In genomic region chr21:33069994-33070811, GRCh38 we compare ENCODE assay signal across 8 cellular contexts. TPM values are rescaled to one million over a fixed set of nuclear protein-coding genes. Genes with fewer than 3 reads are reported as not detected.
A peak's percentile ranks its signal among the peaks of the same experiment; 100 is the strongest.
DNase-seq lines count a peak whose midpoint lies in the region; ATAC-seq and TF ChIP-seq lines count a peak whose summit lies in the region.

Gene OLIG1 (plus strand): TSS chr21:33070141. CDS start chr21:33070247, 106 bp downstream.

- peaks cover 0 to 29% of the 10 kb centered on the region in 2 donors for H3K27me3 ChIP-seq in body of pancreas

- 0 to 1% methylated on average over 7 to 94 of the region's 95 CpGs for WGBS in body of pancreas, 2 donors

- CTCF ChIA-PET in HEK293 (lab: Yijun Ruan, JAX), result interaction anchor here (0.5 kb wide), 1 partner anchor 44 kb away, joined by 3 read pairs; no protein-coding TSS in a partner anchor

- peaks cover 0 to 4% (median 0%) of the 10 kb centered on the region in 7 donors for H3K9me3 Mint-ChIP-seq in CD14-positive monocyte
- peaks cover 0 to 4% (median 0%) of the 10 kb centered on the region in 6 donors for H3K9me3 Mint-ChIP-seq in immature natural killer cell

- peak within 1 kb of the TSS; percentile 38 to 95 (median 90) for H3K27ac Mint-ChIP-seq in CD14-positive monocyte
- H3K27ac Mint-ChIP-seq in immature natural killer cell, result no peak within 1 kb of the TSS

- H3K27ac ChIP-seq in HEK293 (ENCODE audit: extremely low read depth, low read depth, low read length) (peak within 1 kb of the TSS; percentile 17; the same call in 1 of the 2 replicates), body of pancreas (no peak within 1 kb of the TSS)

- TF ChIP-seq CTCF in CD14-positive monocyte (IDR thresholded peaks at IDR 0.05) (no peak), HEK293 (tag by site-specific recombination; IDR thresholded peaks at IDR 0.05) (no peak), body of pancreas (IDR thresholded peaks at IDR 0.05) (no peak)

- H3K36me3 Mint-ChIP-seq in CD14-positive monocyte (peaks cover 7 to 14% of the 10 kb centered on the region in 2 donors), immature natural killer cell (peaks cover 0 to under 1% (median 0%) of the 10 kb centered on the region in 3 donors)

- H3K9me3 ChIP-seq in HEK293 (ENCODE audit: control insufficient read depth, insufficient read depth, low read depth, low read length) (no peaks in the 10 kb centered on the region), body of pancreas (no peaks in the 10 kb centered on the region)

- H3K27me3 Mint-ChIP-seq in CD14-positive monocyte (ENCODE audit: low read depth in 3 of 3) (peaks cover 9 to 24% (median 24%) of the 10 kb centered on the region in 3 donors), immature natural killer cell (ENCODE audit: low read depth in 3 of 3) (peaks cover 19 to 44% (median 32%) of the 10 kb centered on the region in 3 donors)

- H3K4me3 Mint-ChIP-seq in CD14-positive monocyte (peak within 1 kb of the TSS; percentile 93 to 97), immature natural killer cell (peak within 1 kb of the TSS; percentile 27 to 80 (median 70))

- ATAC-seq in body of pancreas (peak; percentile 62), GM21529 (IDR thresholded peaks at IDR 0.05; ENCODE audit: unreplicated experiment) (no peak)

- intact Hi-C loops in CD14-positive monocyte (cut with micrococcal nuclease), result loop anchor here (5.0 kb wide), 2 partner anchors 37 to 43 kb away; partner anchors contain the start of gene OLIG2 (in 2 of the 2)
- intact Hi-C loops in body of pancreas (cut with DNase I), result no loop called here

- H3K4me1 ChIP-seq in HEK293 (ENCODE audit: control insufficient read depth, insufficient read depth, low read length) (peaks cover 4% of the 10 kb centered on the region; the same call in 1 of the 2 replicates), body of pancreas (peaks cover 25% of the 10 kb centered on the region)

- TF ChIP-seq POLR2A in body of pancreas (IDR thresholded peaks at IDR 0.05), result no peak

- H3K4me3 ChIP-seq in HEK293 (ENCODE audit: low read depth, low read length) (peak within 1 kb of the TSS; percentile 49), body of pancreas (peak within 1 kb of the TSS in 1 of 2 donors; percentile 16)

- H3K36me3 ChIP-seq in HEK293 (ENCODE audit: control insufficient read depth in 2 of 2, insufficient read depth in 1 of 2, low read length in 2 of 2) (no peaks in the 10 kb centered on the region), body of pancreas (replicated peaks in 1 of 2; ENCODE audit: insufficient read depth in 1 of 2, low read depth in 2 of 2) (no peaks in the 10 kb centered on the region)

- POLR2A ChIA-PET in HEK293 (lab: Yijun Ruan, JAX), result interaction anchor here (0.6 to 1.0 kb wide), 3 partner anchors 11 to 45 kb away, joined by 4 read pairs; partner anchors contain the start of gene OLIG2

- peak; percentile 72 for DNase-seq in CD14-positive monocyte (ENCODE audit: low spot score)
- peak; percentile 20 to 49 (median 29) for DNase-seq in body of pancreas
- DNase-seq in immature natural killer cell, result peak in 1 of 3 donors; percentile 13
- peak; percentile 54 for DNase-seq in stimulated activated CD4-positive, alpha-beta T cell treated with anti-CD3 and anti-CD28 coated beads, Interleukin-12 subunit alpha, Interleukin-12 subunit beta, amount 100 ng/mL, for 4 hours
- DNase-seq in T1000 (lab: John Stamatoyannopoulos, UW), result no peak

- H3K4me1 Mint-ChIP-seq in CD14-positive monocyte, result peaks cover 63% of the 10 kb centered on the region
- H3K4me1 Mint-ChIP-seq in immature natural killer cell, result peaks cover 22% of the 10 kb centered on the region in 2 donors

TF ChIP-seq in HEK293, 187 proteins besides CTCF, POLR2A, EP300 and RAD21 (continues in another document):
- TF ChIP-seq, protein P1, sequence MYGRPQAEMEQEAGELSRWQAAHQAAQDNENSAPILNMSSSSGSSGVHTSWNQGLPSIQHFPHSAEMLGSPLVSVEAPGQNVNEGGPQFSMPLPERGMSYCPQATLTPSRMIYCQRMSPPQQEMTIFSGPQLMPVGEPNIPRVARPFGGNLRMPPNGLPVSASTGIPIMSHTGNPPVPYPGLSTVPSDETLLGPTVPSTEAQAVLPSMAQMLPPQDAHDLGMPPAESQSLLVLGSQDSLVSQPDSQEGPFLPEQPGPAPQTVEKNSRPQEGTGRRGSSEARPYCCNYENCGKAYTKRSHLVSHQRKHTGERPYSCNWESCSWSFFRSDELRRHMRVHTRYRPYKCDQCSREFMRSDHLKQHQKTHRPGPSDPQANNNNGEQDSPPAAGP (tag by site-specific recombination; IDR thresholded peaks at IDR 0.05), result peak; percentile 59; the same call in 1 of the 2 replicates
- TF ChIP-seq ZNF416 (tag by site-specific recombination; IDR thresholded peaks at IDR 0.05) (no peak), ZNF658 (tag by site-specific recombination; IDR thresholded peaks at IDR 0.05) (no peak), ZNF146 (tag by site-specific recombination; IDR thresholded peaks at IDR 0.05) (no peak), ZNF791 (tag by site-specific recombination; IDR thresholded peaks at IDR 0.05) (no peak), HOXA7 (CRISPR knock-in tag; IDR thresholded peaks at IDR 0.05; ENCODE audit: borderline replicate concordance) (no peak), ZNF521 (tag by site-specific recombination; IDR thresholded peaks at IDR 0.05) (no peak), KLF16 (tag by site-specific recombination; IDR thresholded peaks at IDR 0.05) (0 out of 2 replicates have a peak, but pooled peaks have one; percentile 45), ZNF266 (tag by site-specific recombination; IDR thresholded peaks at IDR 0.05; ENCODE audit: low read depth) (no peak)
- TF ChIP-seq, protein P2, sequence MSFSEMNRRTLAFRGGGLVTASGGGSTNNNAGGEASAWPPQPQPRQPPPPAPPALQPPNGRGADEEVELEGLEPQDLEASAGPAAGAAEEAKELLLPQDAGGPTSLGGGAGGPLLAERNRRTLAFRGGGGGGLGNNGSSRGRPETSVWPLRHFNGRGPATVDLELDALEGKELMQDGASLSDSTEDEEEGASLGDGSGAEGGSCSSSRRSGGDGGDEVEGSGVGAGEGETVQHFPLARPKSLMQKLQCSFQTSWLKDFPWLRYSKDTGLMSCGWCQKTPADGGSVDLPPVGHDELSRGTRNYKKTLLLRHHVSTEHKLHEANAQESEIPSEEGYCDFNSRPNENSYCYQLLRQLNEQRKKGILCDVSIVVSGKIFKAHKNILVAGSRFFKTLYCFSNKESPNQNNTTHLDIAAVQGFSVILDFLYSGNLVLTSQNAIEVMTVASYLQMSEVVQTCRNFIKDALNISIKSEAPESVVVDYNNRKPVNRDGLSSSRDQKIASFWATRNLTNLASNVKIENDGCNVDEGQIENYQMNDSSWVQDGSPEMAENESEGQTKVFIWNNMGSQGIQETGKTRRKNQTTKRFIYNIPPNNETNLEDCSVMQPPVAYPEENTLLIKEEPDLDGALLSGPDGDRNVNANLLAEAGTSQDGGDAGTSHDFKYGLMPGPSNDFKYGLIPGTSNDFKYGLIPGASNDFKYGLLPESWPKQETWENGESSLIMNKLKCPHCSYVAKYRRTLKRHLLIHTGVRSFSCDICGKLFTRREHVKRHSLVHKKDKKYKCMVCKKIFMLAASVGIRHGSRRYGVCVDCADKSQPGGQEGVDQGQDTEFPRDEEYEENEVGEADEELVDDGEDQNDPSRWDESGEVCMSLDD (tag by site-specific recombination; IDR thresholded peaks at IDR 0.05), result no peak; the same call in 1 of the 2 replicates

TF ChIP-seq in PFSK-1, 5 proteins besides CTCF, POLR2A, EP300 and RAD21:
- TF ChIP-seq POLR2AphosphoS5 (IDR thresholded peaks at IDR 0.05; ENCODE audit: low read depth, low read length), result no peak
- TF ChIP-seq FOXP2 (optimal IDR thresholded peaks at IDR 0.05; ENCODE audit: borderline replicate concordance, extremely low read depth, extremely low read length, insufficient read depth), result peak; percentile 46

RNA-seq across cellular contexts. Expression of gene OLIG1, which starts in this region (rescaled TPM):
- polyA plus RNA-seq in CD14-positive monocyte (10 to 100 TPM; 20.0 to 40.7 TPM), immature natural killer cell (not detected)
- polyA plus RNA-seq in PFSK-1 (2012; ENCODE audit: insufficient read length, low read depth), result not detected
- not detected for total RNA-seq in body of pancreas

Comparison
In these comparisons a context has a peak if more than half of its experiments do, and no peak if none do; other contexts are left out.
1. RNA of gene OLIG1 (polyA plus RNA-seq): 20.0 to 40.7 TPM in CD14-positive monocyte; not detected in immature natural killer cell; every median in the first group is over 10 times any median in the second.
2. Peak in DNase-seq and ATAC-seq in body of pancreas; RNA of the gene not detected or under 1 TPM.
3. H3K27ac Mint-ChIP-seq: peak in CD14-positive monocyte (7 of 7); none in immature natural killer cell (0 of 6).